In genomic region chr9:83976372-83976771, GRCh38 we compare ENCODE assay signal across 15 cellular contexts. TPM values are rescaled to one million over a fixed set of nuclear protein-coding genes. Genes with fewer than 3 reads are reported as not detected.
DNase-seq lines count a peak whose midpoint lies in the region; ATAC-seq, FAIRE-seq and TF ChIP-seq lines count a peak whose summit lies in the region.
"Had no signal": no experiment of that assay in that cellular context is flagged by ENCODE, and none has a peak within 500 bp of the region (broad histone marks: within the 10 kb centered on the region; RNA-seq: fewer than 3 reads in every experiment).

No MANE protein-coding gene starts in this region.

- H3K4me1 ChIP-seq in A549: peaks cover 51% of the 10 kb centered on the region
- H3K4me1 ChIP-seq in CD4-positive, CD25-positive, alpha-beta regulatory T cell (ENCODE audit: control insufficient read depth, insufficient read depth, low read length, poor library complexity, severe bottlenecking): peaks cover 48% of the 10 kb centered on the region
- peaks cover 6% of the 10 kb centered on the region; the same call in 1 of the 2 replicates for H3K4me1 ChIP-seq in iPS-20b (ENCODE audit: insufficient read depth, low read length)

- TF ChIP-seq EP300 in A549 (IDR thresholded peaks at IDR 0.05): no peak

- H3K4me2 ChIP-seq in A549: peak overlapping the region; percentile 87

- H3K27ac Mint-ChIP-seq in CD4-positive, CD25-positive, alpha-beta regulatory T cell: no peak overlapping the region
- H3K27ac Mint-ChIP-seq in activated CD8-positive, alpha-beta T cell treated with anti-CD3 and anti-CD28 coated beads for 36 hours: peak overlapping the region; percentile 97

- DNase-seq in A549 (ENCODE audit: low read depth in 1 of 2, low spot score in 1 of 2) (no peak), NCI-H1417 treated with DMSO at 0.1 percent for 48 hours (lab: John Stamatoyannopoulos, UW) (no peak), NCI-H526 (lab: John Stamatoyannopoulos, UW) (no peak)
- DNase-seq in CD4-positive, CD25-positive, alpha-beta regulatory T cell: no peak
- DNase-seq in activated CD8-positive, alpha-beta T cell treated with anti-CD3 and anti-CD28 coated beads for 36 hours: no peak
- DNase-seq: activated CD4-positive, alpha-beta T cell treated with anti-CD3 and anti-CD28 coated beads for 48 hours; NCI-H2029; NK-92 treated with Interleukin-12 subunit alpha and Interleukin-12 subunit beta, amount 100 ng/mL, for 24 hours had no signal

- TF ChIP-seq CTCF in A549 (IDR thresholded peaks at IDR 0.05): no peak
- no peak for TF ChIP-seq CTCF in activated CD8-positive, alpha-beta T cell treated with anti-CD3 and anti-CD28 coated beads for 36 hours (IDR thresholded peaks at IDR 0.05)

- H3K9me3 ChIP-seq in A549 (no peaks in the 10 kb centered on the region), iPS-20b (ENCODE audit: insufficient read depth, low read depth, low read length) (no peaks in the 10 kb centered on the region)
- H3K9me3 ChIP-seq in CD4-positive, CD25-positive, alpha-beta regulatory T cell (ENCODE audit: control insufficient read depth in 2 of 2, low read length in 2 of 2): no peaks in the 10 kb centered on the region
- H3K9me3 ChIP-seq: SJSA1 had no signal

- peaks cover 66% of the 10 kb centered on the region for H3K36me3 ChIP-seq in CD4-positive, CD25-positive, alpha-beta regulatory T cell (ENCODE audit: control insufficient read depth, insufficient read depth, low read length)
- H3K36me3 ChIP-seq in iPS-20b (ENCODE audit: insufficient read depth, low read depth, low read length): peaks cover 84% of the 10 kb centered on the region

- peak overlapping the region; percentile 51 to 100 (median 98) for H3K4me3 Mint-ChIP-seq in CD4-positive, CD25-positive, alpha-beta regulatory T cell
- H3K4me3 Mint-ChIP-seq in activated CD8-positive, alpha-beta T cell treated with anti-CD3 and anti-CD28 coated beads for 36 hours: peak overlapping the region; percentile 97

- no peak for FAIRE-seq in A549 (lab: Jason Lieb, UNC)
- FAIRE-seq: frontal cortex, keratinocyte had no signal

- POLR2A ChIA-PET in A549 (lab: Yijun Ruan, JAX): no interaction called here
- POLR2A ChIA-PET in activated CD8-positive, alpha-beta T cell treated with anti-CD3 and anti-CD28 coated beads for 36 hours (lab: Charles Lee): interaction anchor here (7.3 kb wide), 1 partner anchor 13 kb away, joined by 224 read pairs; no protein-coding TSS in a partner anchor

- H3K4me1 Mint-ChIP-seq in CD4-positive, CD25-positive, alpha-beta regulatory T cell: peaks cover 36 to 70% (median 56%) of the 10 kb centered on the region in 4 donors
- peaks cover 57% of the 10 kb centered on the region for H3K4me1 Mint-ChIP-seq in activated CD8-positive, alpha-beta T cell treated with anti-CD3 and anti-CD28 coated beads for 36 hours (ENCODE audit: low read depth)

- ATAC-seq in A549: no peak
- ATAC-seq in CD4-positive, CD25-positive, alpha-beta regulatory T cell (ENCODE audit: low read depth in 2 of 2): no peak
- ATAC-seq in activated CD8-positive, alpha-beta T cell treated with anti-CD3 and anti-CD28 coated beads for 36 hours: no peak
- no peak for ATAC-seq in GM18907 (IDR thresholded peaks at IDR 0.05; ENCODE audit: unreplicated experiment)
- ATAC-seq in HG02938 (IDR thresholded peaks at IDR 0.05; ENCODE audit: unreplicated experiment): no peak

- no peak for TF ChIP-seq RAD21 in A549 (conservative IDR thresholded peaks at IDR 0.05 in 1 of 2, IDR thresholded peaks at IDR 0.05 in 1 of 2)

- H3K9ac ChIP-seq in iPS-20b (ENCODE audit: low read depth, low read length): no peak overlapping the region

- peaks cover 12% of the 10 kb centered on the region for H3K27me3 Mint-ChIP-seq in CD4-positive, CD25-positive, alpha-beta regulatory T cell
- no peaks in the 10 kb centered on the region for H3K27me3 Mint-ChIP-seq in activated CD8-positive, alpha-beta T cell treated with anti-CD3 and anti-CD28 coated beads for 36 hours

- 88% methylated on average over 2 of the region's 2 CpGs for WGBS in A549 (ENCODE audit: missing lambda C conversion rate)

- H3K36me3 Mint-ChIP-seq in CD4-positive, CD25-positive, alpha-beta regulatory T cell: peaks cover 62% of the 10 kb centered on the region
- H3K36me3 Mint-ChIP-seq in activated CD8-positive, alpha-beta T cell treated with anti-CD3 and anti-CD28 coated beads for 36 hours (ENCODE audit: low read depth): peaks cover 81% of the 10 kb centered on the region

- H3K27ac ChIP-seq in A549: no peak overlapping the region
- H3K27ac ChIP-seq in CD4-positive, CD25-positive, alpha-beta regulatory T cell (ENCODE audit: insufficient read depth, low read length, poor library complexity, severe bottlenecking): peak overlapping the region; percentile 27
- H3K27ac ChIP-seq in iPS-20b (ENCODE audit: low read length): no peak overlapping the region
- H3K27ac ChIP-seq: SJSA1, skin epidermis had no signal

- H3K4me3 ChIP-seq in A549 (no peak overlapping the region), iPS-20b (ENCODE audit: low read length) (peak overlapping the region; percentile 100; the same call in 1 of the 2 replicates)
- peak overlapping the region; percentile 100 for H3K4me3 ChIP-seq in CD4-positive, CD25-positive, alpha-beta regulatory T cell (ENCODE audit: low read depth, low read length)
- H3K4me3 ChIP-seq: SJSA1 had no signal

- intact Hi-C loops in activated CD8-positive, alpha-beta T cell treated with anti-CD3 and anti-CD28 coated beads for 36 hours (cut with micrococcal nuclease): no loop called here

- no peaks in the 10 kb centered on the region for H3K27me3 ChIP-seq in CD4-positive, CD25-positive, alpha-beta regulatory T cell (ENCODE audit: control insufficient read depth, insufficient read depth, low read length)
- no peaks in the 10 kb centered on the region for H3K27me3 ChIP-seq in iPS-20b (ENCODE audit: insufficient read depth, low read length)
- H3K27me3 ChIP-seq: SJSA1 had no signal

- no peak for TF ChIP-seq POLR2A in A549 (IDR thresholded peaks at IDR 0.05; ENCODE audit: low read length)

- CTCF ChIA-PET in A549 (lab: Yijun Ruan, JAX): no interaction called here
- CTCF ChIA-PET in activated CD8-positive, alpha-beta T cell treated with anti-CD3 and anti-CD28 coated beads for 36 hours (lab: Charles Lee): interaction anchor here (1.0 kb wide), 1 partner anchor 9 kb away, joined by 3 read pairs; no protein-coding TSS in a partner anchor

- peaks cover 0 to 2% (median 0%) of the 10 kb centered on the region in 7 donors for H3K9me3 Mint-ChIP-seq in CD4-positive, CD25-positive, alpha-beta regulatory T cell
- H3K9me3 Mint-ChIP-seq in activated CD8-positive, alpha-beta T cell treated with anti-CD3 and anti-CD28 coated beads for 36 hours: no peaks in the 10 kb centered on the region

TF ChIP-seq in A549, 52 proteins besides CTCF, POLR2A, EP300 and RAD21 (continues in another document):
- TF ChIP-seq CEBPB (IDR thresholded peaks at IDR 0.05) (no peak), POLR2AphosphoS2 (conservative IDR thresholded peaks at IDR 0.05; ENCODE audit: low read length) (no peak), ATOH8 (CRISPR knock-in tag; IDR thresholded peaks at IDR 0.05; ENCODE audit: low read depth) (no peak), HOXB5 (CRISPR knock-in tag; IDR thresholded peaks at IDR 0.05) (no peak)

RNA-seq across cellular contexts. Expression of gene HNRNPK, which starts 3.6 kb away (rescaled TPM):
- polyA plus RNA-seq in A549 (2011; rRNA removed) (603 and 699 TPM in 2 replicates), A549 (2017; fragmentation: RNase III; extraction: RNeasy Plus Mini Kit Qiagen cat#74134 plus additional on column Dnase treatment) (682 to 695 TPM (median 682 TPM) in 3 replicates)
- 403 and 446 TPM in 2 replicates for polyA plus RNA-seq in A549 (2012; cell fraction: cytosol; rRNA removed)
- 468 and 521 TPM in 2 replicates for polyA plus RNA-seq in A549 (2012; cell fraction: nucleus; rRNA removed)
- polyA minus RNA-seq in A549 (2011; rRNA and poly(A)+ RNA removed): 499 and 689 TPM in 2 replicates
- 617 TPM for total RNA-seq in CD4-positive, CD25-positive, alpha-beta regulatory T cell
- polyA plus RNA-seq in CD4-positive, CD25-positive, alpha-beta regulatory T cell: 1,000 to 10,000 TPM in 1 of 4 donors, 100 to 1,000 TPM in 3; 941 to 1,033 (median 952) TPM
- total RNA-seq in activated CD8-positive, alpha-beta T cell treated with anti-CD3 and anti-CD28 coated beads for 36 hours: 100 to 1,000 TPM; 761 to 773 TPM

RNA-seq across cellular contexts. Expression of gene RMI1, which starts 4.2 kb away (rescaled TPM):
- polyA plus RNA-seq in A549 (2011; rRNA removed) (7.4 and 14.0 TPM in 2 replicates), A549 (2017; fragmentation: RNase III; extraction: RNeasy Plus Mini Kit Qiagen cat#74134 plus additional on column Dnase treatment) (15.2 to 17.1 TPM (median 17.0 TPM) in 3 replicates)
- 2.0 TPM in 2 replicates for polyA plus RNA-seq in A549 (2012; cell fraction: cytosol; rRNA removed)
- polyA plus RNA-seq in A549 (2012; cell fraction: nucleus; rRNA removed): 0.72 and 2.1 TPM in 2 replicates
- polyA minus RNA-seq in A549 (2011; rRNA and poly(A)+ RNA removed): 4.7 and 5.9 TPM in 2 replicates
- 2.8 TPM for total RNA-seq in CD4-positive, CD25-positive, alpha-beta regulatory T cell
- polyA plus RNA-seq in CD4-positive, CD25-positive, alpha-beta regulatory T cell: 1 to 10 TPM; 5.5 to 9.8 (median 7.7) TPM
- 10 to 100 TPM; 20.1 to 20.6 TPM for total RNA-seq in activated CD8-positive, alpha-beta T cell treated with anti-CD3 and anti-CD28 coated beads for 36 hours

RNA-seq across cellular contexts. Expression of gene KIF27, which starts 55.1 kb away (rescaled TPM):
- 4.1 and 6.0 TPM in 2 replicates for polyA plus RNA-seq in A549 (2011; rRNA removed)
- polyA plus RNA-seq in A549 (2012; cell fraction: cytosol; rRNA removed): 0.35 and 0.42 TPM in 2 replicates
- polyA plus RNA-seq in A549 (2012; cell fraction: nucleus; rRNA removed): 0.32 and 0.82 TPM in 2 replicates
- 2.0 to 2.4 TPM (median 2.2 TPM) in 3 replicates for polyA plus RNA-seq in A549 (2017; fragmentation: RNase III; extraction: RNeasy Plus Mini Kit Qiagen cat#74134 plus additional on column Dnase treatment)
- polyA minus RNA-seq in A549 (2011; rRNA and poly(A)+ RNA removed): 2.1 and 4.0 TPM in 2 replicates
- total RNA-seq in CD4-positive, CD25-positive, alpha-beta regulatory T cell: 2.9 TPM
- polyA plus RNA-seq in CD4-positive, CD25-positive, alpha-beta regulatory T cell: 1 to 10 TPM in 1 of 4 donors, under 1 TPM in 2, not detected in 1; 0.46 to 1.3 (median 0.59) TPM
- 1 to 10 TPM; 2.6 to 3.4 TPM for total RNA-seq in activated CD8-positive, alpha-beta T cell treated with anti-CD3 and anti-CD28 coated beads for 36 hours
